In genomic region chr5:87267574-87268125, GRCh38 we compare ENCODE assay signal across 9 cellular contexts. TPM values are rescaled to one million over a fixed set of nuclear protein-coding genes. Genes with fewer than 3 reads are reported as not detected.
DNase-seq lines count a peak whose midpoint lies in the region; ATAC-seq, FAIRE-seq and TF ChIP-seq lines count a peak whose summit lies in the region.
"Had no signal": no experiment of that assay in that cellular context is flagged by ENCODE, and none has a peak within 500 bp of the region (broad histone marks: within the 10 kb centered on the region; RNA-seq: fewer than 3 reads in every experiment).

TSS of gene RASA1 (plus strand) at chr5:87267883. CDS start at chr5:87268452, 569 bp downstream.

- ATAC-seq in HG03442 (IDR thresholded peaks at IDR 0.05; ENCODE audit: unreplicated experiment) = peak; percentile 49

- no peaks in the 10 kb centered on the region for H3K4me1 ChIP-seq in BE2C

- H3K4me3 ChIP-seq in BE2C (ENCODE audit: low read depth, low read length) = peak within 1 kb of the TSS; percentile 69
- peak within 1 kb of the TSS; percentile 92 for H3K4me3 ChIP-seq in kidney epithelial cell (ENCODE audit: low read depth, low read length)

- peak; percentile 96 for FAIRE-seq in GM19239 (lab: Jason Lieb, UNC)
- FAIRE-seq: islet of Langerhans had no signal

- no peaks in the 10 kb centered on the region for H3K36me3 ChIP-seq in BE2C
- no peaks in the 10 kb centered on the region for H3K36me3 ChIP-seq in kidney epithelial cell (ENCODE audit: control insufficient read depth, insufficient read depth, low read length)

- peak within 1 kb of the TSS; percentile 100 for H3K4me3 Mint-ChIP-seq in chondrocyte (ENCODE audit: unreplicated experiment)

- DNase-seq in BE2C = peak; percentile 98
- peak; percentile 46 for DNase-seq in GM19239 (ENCODE audit: insufficient read length, low spot score)
- peak; percentile 90 for DNase-seq in NCI-H510A treated with DMSO at 0.1 percent for 48 hours (lab: John Stamatoyannopoulos, UW)
- DNase-seq in activated CD4-positive, alpha-beta T cell treated with anti-CD3 and anti-CD28 coated beads for 24 hours (ENCODE audit: low read depth in 2 of 2) = peak; percentile 84 to 86
- peak; percentile 97 for DNase-seq in chondrocyte (ENCODE audit: low spot score)
- DNase-seq in kidney epithelial cell (ENCODE audit: low read depth) = peak; percentile 58
- DNase-seq in stimulated activated CD4-positive, alpha-beta T cell treated with anti-CD3 and anti-CD28 coated beads, Interleukin-15, amount 100 ng/mL, for 24 hours = peak; percentile 94

- H3K27ac Mint-ChIP-seq in chondrocyte (ENCODE audit: unreplicated experiment) = peak within 1 kb of the TSS; percentile 96

- peaks cover 5% of the 10 kb centered on the region for H3K27me3 Mint-ChIP-seq in chondrocyte (ENCODE audit: low read depth)

- H3K4me1 Mint-ChIP-seq in chondrocyte (ENCODE audit: low read depth) = peaks cover 31% of the 10 kb centered on the region

- TF ChIP-seq CTCF in BE2C (IDR thresholded peaks at IDR 0.05; ENCODE audit: low read depth, low read length) (no peak), chondrocyte (IDR thresholded peaks at IDR 0.05) (no peak), kidney epithelial cell (IDR thresholded peaks at IDR 0.05; ENCODE audit: insufficient read depth, low read length, poor library complexity, severe bottlenecking) (no peak)

- H3K9me3 ChIP-seq in BE2C = no peaks in the 10 kb centered on the region

- H3K27me3 ChIP-seq in BE2C (peaks cover 5% of the 10 kb centered on the region), kidney epithelial cell (ENCODE audit: control insufficient read depth, insufficient read depth, low read length) (no peaks in the 10 kb centered on the region)

- no peaks in the 10 kb centered on the region for H3K9me3 Mint-ChIP-seq in chondrocyte (ENCODE audit: low read depth)

- no peaks in the 10 kb centered on the region for H3K36me3 Mint-ChIP-seq in chondrocyte (ENCODE audit: low read depth)

RNA-seq across cellular contexts. Expression of gene RASA1, which starts in this region (rescaled TPM):
- 9.4 TPM for polyA plus RNA-seq in BE2C (2012; ENCODE audit: insufficient read depth, insufficient read length, low read depth)
- total RNA-seq in chondrocyte (35.0 to 38.9 TPM (median 38.3 TPM) in 3 replicates), kidney epithelial cell (41.4 and 42.8 TPM in 2 replicates)

Comparison
In these comparisons a context has a peak if more than half of its experiments do, and no peak if none do; other contexts are left out.
1. Peak in every context shown above with its lines: DNase-seq, ATAC-seq and H3K4me3 ChIP-seq.
2. DNase-seq: peak in every context shown above with its lines; median percentile 98 in BE2C; 97 in chondrocyte; 94 in stimulated activated CD4-positive, alpha-beta T cell treated with anti-CD3 and anti-CD28 coated beads, Interleukin-15, amount 100 ng/mL, for 24 hours; 90 in NCI-H510A treated with DMSO at 0.1 percent for 48 hours; 85 in activated CD4-positive, alpha-beta T cell treated with anti-CD3 and anti-CD28 coated beads for 24 hours; 58 in kidney epithelial cell; 46 in GM19239.